In genomic region chr7:124791876-124792446, GRCh38 we compare ENCODE assay signal across 1 cellular context.
A peak's percentile ranks its signal among the peaks of the same experiment; 100 is the strongest.
TF ChIP-seq lines count a peak whose summit lies in the region.

No MANE protein-coding gene starts in this region.

TF ChIP-seq in IMR-90, 13 proteins besides CTCF, POLR2A, EP300 and RAD21 (continued from another document):
- TF ChIP-seq ELK1 (IDR thresholded peaks at IDR 0.05; ENCODE audit: borderline replicate concordance, low read depth, low read length): no peak
- TF ChIP-seq RCOR1 (IDR thresholded peaks at IDR 0.05; ENCODE audit: insufficient replicate concordance, low read length): no peak
- TF ChIP-seq MAFK (IDR thresholded peaks at IDR 0.05; ENCODE audit: low read depth, low read length): peak; percentile 52
- TF ChIP-seq RFX5 (IDR thresholded peaks at IDR 0.05; ENCODE audit: low read depth, low read length): no peak
- TF ChIP-seq CHD1 (IDR thresholded peaks at IDR 0.05; ENCODE audit: low read depth, low read length): no peak
